In the genomic region with DNA sequence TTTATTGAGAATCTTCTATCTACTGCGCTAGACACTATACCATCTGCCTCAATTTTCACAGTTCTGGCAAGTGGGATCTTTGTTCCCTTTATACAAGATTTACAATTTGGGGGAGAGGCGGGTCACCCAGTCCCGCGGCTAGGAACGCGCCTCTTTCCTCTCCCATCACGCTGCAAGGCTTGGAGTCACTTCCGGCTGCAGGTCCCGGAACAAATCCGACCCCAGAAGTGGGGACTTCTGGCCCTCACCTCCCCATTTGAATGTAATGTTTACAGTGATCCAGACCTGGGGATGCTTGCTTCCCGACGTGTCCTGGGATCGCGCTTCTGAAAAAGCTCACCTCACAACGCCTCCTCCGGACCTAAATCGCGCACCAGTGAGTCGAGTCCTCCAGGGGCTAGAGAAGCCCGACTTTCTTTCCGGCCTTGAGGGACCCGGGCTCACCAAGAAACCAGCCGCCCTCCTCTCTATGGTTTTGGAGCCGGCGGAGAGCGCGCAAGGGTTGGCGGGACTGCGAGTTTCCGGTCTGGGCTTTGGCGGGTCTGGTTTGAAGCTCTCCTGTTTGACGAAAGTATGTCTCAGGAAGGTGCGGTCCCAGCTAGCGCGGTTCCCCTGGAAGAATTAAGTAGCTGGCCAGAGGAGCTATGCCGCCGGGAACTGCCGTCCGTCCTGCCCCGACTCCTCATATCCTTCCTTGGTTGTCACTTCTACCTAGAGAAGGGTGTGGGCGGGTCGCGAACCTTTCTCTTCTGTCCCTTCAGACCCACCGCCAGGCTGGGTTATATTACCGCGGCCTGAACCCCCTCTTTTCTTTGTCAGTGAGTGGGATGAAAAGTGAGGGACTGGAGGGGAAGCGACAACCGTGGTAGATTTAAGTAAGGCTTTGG, we compare ENCODE assay signal across 1 cellular context.
TF ChIP-seq lines count a peak whose summit lies in the region.

Gene METTL18, minus strand, starts transcription at position 378 of the 887 bp plus-strand sequence. CDS start 1,212 bp downstream, outside the sequence.

TF ChIP-seq in K562, 482 proteins besides CTCF, POLR2A, EP300 and RAD21 (continued from another document and continues in another):
- TF ChIP-seq MNT (conservative IDR thresholded peaks at IDR 0.05): peak; percentile 64 to 89; a peak in 3 of 4 replicates
- TF ChIP-seq RFX5 (IDR thresholded peaks at IDR 0.05; ENCODE audit: low read depth, low read length): no peak
- TF ChIP-seq SMARCA5 (IDR thresholded peaks at IDR 0.05): no peak
- TF ChIP-seq, protein P1, sequence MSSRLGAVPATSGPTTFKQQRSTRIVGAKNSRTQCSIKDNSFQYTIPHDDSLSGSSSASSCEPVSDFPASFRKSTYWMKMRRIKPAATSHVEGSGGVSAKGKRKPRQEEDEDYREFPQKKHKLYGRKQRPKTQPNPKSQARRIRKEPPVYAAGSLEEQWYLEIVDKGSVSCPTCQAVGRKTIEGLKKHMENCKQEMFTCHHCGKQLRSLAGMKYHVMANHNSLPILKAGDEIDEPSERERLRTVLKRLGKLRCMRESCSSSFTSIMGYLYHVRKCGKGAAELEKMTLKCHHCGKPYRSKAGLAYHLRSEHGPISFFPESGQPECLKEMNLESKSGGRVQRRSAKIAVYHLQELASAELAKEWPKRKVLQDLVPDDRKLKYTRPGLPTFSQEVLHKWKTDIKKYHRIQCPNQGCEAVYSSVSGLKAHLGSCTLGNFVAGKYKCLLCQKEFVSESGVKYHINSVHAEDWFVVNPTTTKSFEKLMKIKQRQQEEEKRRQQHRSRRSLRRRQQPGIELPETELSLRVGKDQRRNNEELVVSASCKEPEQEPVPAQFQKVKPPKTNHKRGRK (tag; IDR thresholded peaks at IDR 0.05): no peak
- no peak for TF ChIP-seq KDM2B (CRISPR knock-in tag; IDR thresholded peaks at IDR 0.05)
- no peak for TF ChIP-seq ZNF184 (CRISPR knock-in tag; IDR thresholded peaks at IDR 0.05)
- TF ChIP-seq ARHGAP35 (IDR thresholded peaks at IDR 0.05; ENCODE audit: partially characterized antibody): no peak
- TF ChIP-seq TBL1XR1 (IDR thresholded peaks at IDR 0.05; ENCODE audit: low read length in 2 of 2): peak in 1 of 2 experiments; percentile 47; a peak in 1 of 4 replicates
- no peak for TF ChIP-seq THAP7 (CRISPR knock-in tag; IDR thresholded peaks at IDR 0.05)
- TF ChIP-seq JUN (IDR thresholded peaks at IDR 0.05; ENCODE audit: borderline replicate concordance, low read depth, low read length): no peak
- no peak for TF ChIP-seq JUN (CRISPR knock-in tag; IDR thresholded peaks at IDR 0.05; ENCODE audit: borderline replicate concordance)
- TF ChIP-seq CUX1 (CRISPR knock-in tag; IDR thresholded peaks at IDR 0.05): no peak
- TF ChIP-seq TSC22D4 (tag; IDR thresholded peaks at IDR 0.05): no peak
- no peak for TF ChIP-seq HEY1 (CRISPR knock-in tag; IDR thresholded peaks at IDR 0.05; ENCODE audit: borderline replicate concordance)
- TF ChIP-seq MED1 (CRISPR knock-in tag; IDR thresholded peaks at IDR 0.05; ENCODE audit: borderline replicate concordance): no peak
- peak; percentile 80 for TF ChIP-seq MYC (IDR thresholded peaks at IDR 0.05; ENCODE audit: low read depth, low read length)
- peak; percentile 67; the same call in 1 of the 2 replicates for TF ChIP-seq MYC (CRISPR knock-in tag; IDR thresholded peaks at IDR 0.05; ENCODE audit: borderline replicate concordance, low read depth)
- no peak for TF ChIP-seq KDM1A (IDR thresholded peaks at IDR 0.05)
- TF ChIP-seq GABPA (tag; conservative IDR thresholded peaks at IDR 0.05; ENCODE audit: low read depth): peak; percentile 97
- no peak for TF ChIP-seq RBM14 (IDR thresholded peaks at IDR 0.05; ENCODE audit: borderline replicate concordance, insufficient read depth, low read depth, low read length)
- TF ChIP-seq, protein P2, sequence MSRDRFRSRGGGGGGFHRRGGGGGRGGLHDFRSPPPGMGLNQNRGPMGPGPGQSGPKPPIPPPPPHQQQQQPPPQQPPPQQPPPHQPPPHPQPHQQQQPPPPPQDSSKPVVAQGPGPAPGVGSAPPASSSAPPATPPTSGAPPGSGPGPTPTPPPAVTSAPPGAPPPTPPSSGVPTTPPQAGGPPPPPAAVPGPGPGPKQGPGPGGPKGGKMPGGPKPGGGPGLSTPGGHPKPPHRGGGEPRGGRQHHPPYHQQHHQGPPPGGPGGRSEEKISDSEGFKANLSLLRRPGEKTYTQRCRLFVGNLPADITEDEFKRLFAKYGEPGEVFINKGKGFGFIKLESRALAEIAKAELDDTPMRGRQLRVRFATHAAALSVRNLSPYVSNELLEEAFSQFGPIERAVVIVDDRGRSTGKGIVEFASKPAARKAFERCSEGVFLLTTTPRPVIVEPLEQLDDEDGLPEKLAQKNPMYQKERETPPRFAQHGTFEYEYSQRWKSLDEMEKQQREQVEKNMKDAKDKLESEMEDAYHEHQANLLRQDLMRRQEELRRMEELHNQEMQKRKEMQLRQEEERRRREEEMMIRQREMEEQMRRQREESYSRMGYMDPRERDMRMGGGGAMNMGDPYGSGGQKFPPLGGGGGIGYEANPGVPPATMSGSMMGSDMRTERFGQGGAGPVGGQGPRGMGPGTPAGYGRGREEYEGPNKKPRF (IDR thresholded peaks at IDR 0.05; ENCODE audit: low read depth, low read length): no peak
- no peak for TF ChIP-seq ZNF140 (CRISPR knock-in tag; IDR thresholded peaks at IDR 0.05)
- no peak for TF ChIP-seq ZSCAN32 (CRISPR knock-in tag; IDR thresholded peaks at IDR 0.05)
- peak in 1 of 2 experiments; percentile 72; a peak in 2 of 4 replicates for TF ChIP-seq RCOR1 (IDR thresholded peaks at IDR 0.05; ENCODE audit: borderline replicate concordance in 1 of 2, low read depth in 2 of 2, low read length in 2 of 2)
- no peak for TF ChIP-seq RBM34 (IDR thresholded peaks at IDR 0.05; ENCODE audit: borderline replicate concordance, insufficient read depth, low read length)
- TF ChIP-seq PATZ1 (CRISPR knock-in tag; IDR thresholded peaks at IDR 0.05; ENCODE audit: borderline replicate concordance): no peak
- TF ChIP-seq ETS2 (tag; IDR thresholded peaks at IDR 0.05; ENCODE audit: borderline replicate concordance, poor library complexity, severe bottlenecking): no peak
- TF ChIP-seq SIN3A (IDR thresholded peaks at IDR 0.05; ENCODE audit: borderline replicate concordance in 2 of 2, control insufficient read depth in 1 of 2, low read depth in 2 of 2, low read length in 2 of 2): peak; percentile 76 to 91; a peak in 1 of 4 replicates
- TF ChIP-seq RBM17 (IDR thresholded peaks at IDR 0.05; ENCODE audit: borderline replicate concordance, low read depth, low read length): no peak
- TF ChIP-seq SLC30A9 (CRISPR knock-in tag; IDR thresholded peaks at IDR 0.05): no peak
- TF ChIP-seq ZNF224 (CRISPR knock-in tag; IDR thresholded peaks at IDR 0.05): peak; percentile 16; the same call in 1 of the 2 replicates
- TF ChIP-seq POLR2H (tag; IDR thresholded peaks at IDR 0.05; ENCODE audit: low read depth): peak; percentile 79; the same call in 1 of the 2 replicates
- TF ChIP-seq ZFP30 (CRISPR knock-in tag; IDR thresholded peaks at IDR 0.05; ENCODE audit: borderline replicate concordance): no peak
- TF ChIP-seq SAP30 (IDR thresholded peaks at IDR 0.05; ENCODE audit: borderline replicate concordance, insufficient read depth, low read depth, low read length, poor library complexity, severe bottlenecking): peak; percentile 90
- TF ChIP-seq, protein P3, sequence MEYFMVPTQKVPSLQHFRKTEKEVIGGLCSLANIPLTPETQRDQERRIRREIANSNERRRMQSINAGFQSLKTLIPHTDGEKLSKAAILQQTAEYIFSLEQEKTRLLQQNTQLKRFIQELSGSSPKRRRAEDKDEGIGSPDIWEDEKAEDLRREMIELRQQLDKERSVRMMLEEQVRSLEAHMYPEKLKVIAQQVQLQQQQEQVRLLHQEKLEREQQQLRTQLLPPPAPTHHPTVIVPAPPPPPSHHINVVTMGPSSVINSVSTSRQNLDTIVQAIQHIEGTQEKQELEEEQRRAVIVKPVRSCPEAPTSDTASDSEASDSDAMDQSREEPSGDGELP (CRISPR knock-in tag; IDR thresholded peaks at IDR 0.05; ENCODE audit: borderline replicate concordance): peak; percentile 88
- TF ChIP-seq ESRRB (CRISPR knock-in tag; IDR thresholded peaks at IDR 0.05; ENCODE audit: borderline replicate concordance): no peak
- TF ChIP-seq ZNF12 (CRISPR knock-in tag; IDR thresholded peaks at IDR 0.05): peak; percentile 75; the same call in 1 of the 2 replicates
- TF ChIP-seq, protein P4, sequence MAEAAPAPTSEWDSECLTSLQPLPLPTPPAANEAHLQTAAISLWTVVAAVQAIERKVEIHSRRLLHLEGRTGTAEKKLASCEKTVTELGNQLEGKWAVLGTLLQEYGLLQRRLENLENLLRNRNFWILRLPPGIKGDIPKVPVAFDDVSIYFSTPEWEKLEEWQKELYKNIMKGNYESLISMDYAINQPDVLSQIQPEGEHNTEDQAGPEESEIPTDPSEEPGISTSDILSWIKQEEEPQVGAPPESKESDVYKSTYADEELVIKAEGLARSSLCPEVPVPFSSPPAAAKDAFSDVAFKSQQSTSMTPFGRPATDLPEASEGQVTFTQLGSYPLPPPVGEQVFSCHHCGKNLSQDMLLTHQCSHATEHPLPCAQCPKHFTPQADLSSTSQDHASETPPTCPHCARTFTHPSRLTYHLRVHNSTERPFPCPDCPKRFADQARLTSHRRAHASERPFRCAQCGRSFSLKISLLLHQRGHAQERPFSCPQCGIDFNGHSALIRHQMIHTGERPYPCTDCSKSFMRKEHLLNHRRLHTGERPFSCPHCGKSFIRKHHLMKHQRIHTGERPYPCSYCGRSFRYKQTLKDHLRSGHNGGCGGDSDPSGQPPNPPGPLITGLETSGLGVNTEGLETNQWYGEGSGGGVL (CRISPR knock-in tag; IDR thresholded peaks at IDR 0.05): no peak
- no peak for TF ChIP-seq ZBTB2 (IDR thresholded peaks at IDR 0.05)
